ENCODE assay signal across 1 cellular context in the genomic region with DNA sequence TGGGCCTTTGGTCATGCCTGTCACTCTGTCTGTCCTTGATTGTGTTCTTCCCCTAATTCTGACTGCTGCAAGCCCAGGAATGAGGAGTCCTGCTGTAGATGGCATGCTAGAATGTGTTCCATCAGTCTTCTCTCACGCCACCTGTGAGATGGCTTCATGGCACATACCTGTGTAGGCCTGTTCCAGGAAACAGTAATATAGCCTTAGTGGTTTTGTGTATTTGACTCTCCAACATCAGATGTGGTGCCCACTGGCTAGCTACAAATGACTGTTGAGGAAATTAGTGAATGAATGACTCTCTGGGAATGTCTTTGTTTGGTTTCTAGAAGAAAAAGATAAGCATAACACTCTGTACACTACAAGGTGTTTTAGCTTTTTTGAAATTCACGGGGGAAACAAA.
TF ChIP-seq lines count a peak whose summit lies in the region.

No MANE protein-coding gene starts in this region.

TF ChIP-seq in GM23338, 12 proteins besides CTCF, POLR2A, EP300 and RAD21 (continued from another document):
- TF ChIP-seq, protein P1, sequence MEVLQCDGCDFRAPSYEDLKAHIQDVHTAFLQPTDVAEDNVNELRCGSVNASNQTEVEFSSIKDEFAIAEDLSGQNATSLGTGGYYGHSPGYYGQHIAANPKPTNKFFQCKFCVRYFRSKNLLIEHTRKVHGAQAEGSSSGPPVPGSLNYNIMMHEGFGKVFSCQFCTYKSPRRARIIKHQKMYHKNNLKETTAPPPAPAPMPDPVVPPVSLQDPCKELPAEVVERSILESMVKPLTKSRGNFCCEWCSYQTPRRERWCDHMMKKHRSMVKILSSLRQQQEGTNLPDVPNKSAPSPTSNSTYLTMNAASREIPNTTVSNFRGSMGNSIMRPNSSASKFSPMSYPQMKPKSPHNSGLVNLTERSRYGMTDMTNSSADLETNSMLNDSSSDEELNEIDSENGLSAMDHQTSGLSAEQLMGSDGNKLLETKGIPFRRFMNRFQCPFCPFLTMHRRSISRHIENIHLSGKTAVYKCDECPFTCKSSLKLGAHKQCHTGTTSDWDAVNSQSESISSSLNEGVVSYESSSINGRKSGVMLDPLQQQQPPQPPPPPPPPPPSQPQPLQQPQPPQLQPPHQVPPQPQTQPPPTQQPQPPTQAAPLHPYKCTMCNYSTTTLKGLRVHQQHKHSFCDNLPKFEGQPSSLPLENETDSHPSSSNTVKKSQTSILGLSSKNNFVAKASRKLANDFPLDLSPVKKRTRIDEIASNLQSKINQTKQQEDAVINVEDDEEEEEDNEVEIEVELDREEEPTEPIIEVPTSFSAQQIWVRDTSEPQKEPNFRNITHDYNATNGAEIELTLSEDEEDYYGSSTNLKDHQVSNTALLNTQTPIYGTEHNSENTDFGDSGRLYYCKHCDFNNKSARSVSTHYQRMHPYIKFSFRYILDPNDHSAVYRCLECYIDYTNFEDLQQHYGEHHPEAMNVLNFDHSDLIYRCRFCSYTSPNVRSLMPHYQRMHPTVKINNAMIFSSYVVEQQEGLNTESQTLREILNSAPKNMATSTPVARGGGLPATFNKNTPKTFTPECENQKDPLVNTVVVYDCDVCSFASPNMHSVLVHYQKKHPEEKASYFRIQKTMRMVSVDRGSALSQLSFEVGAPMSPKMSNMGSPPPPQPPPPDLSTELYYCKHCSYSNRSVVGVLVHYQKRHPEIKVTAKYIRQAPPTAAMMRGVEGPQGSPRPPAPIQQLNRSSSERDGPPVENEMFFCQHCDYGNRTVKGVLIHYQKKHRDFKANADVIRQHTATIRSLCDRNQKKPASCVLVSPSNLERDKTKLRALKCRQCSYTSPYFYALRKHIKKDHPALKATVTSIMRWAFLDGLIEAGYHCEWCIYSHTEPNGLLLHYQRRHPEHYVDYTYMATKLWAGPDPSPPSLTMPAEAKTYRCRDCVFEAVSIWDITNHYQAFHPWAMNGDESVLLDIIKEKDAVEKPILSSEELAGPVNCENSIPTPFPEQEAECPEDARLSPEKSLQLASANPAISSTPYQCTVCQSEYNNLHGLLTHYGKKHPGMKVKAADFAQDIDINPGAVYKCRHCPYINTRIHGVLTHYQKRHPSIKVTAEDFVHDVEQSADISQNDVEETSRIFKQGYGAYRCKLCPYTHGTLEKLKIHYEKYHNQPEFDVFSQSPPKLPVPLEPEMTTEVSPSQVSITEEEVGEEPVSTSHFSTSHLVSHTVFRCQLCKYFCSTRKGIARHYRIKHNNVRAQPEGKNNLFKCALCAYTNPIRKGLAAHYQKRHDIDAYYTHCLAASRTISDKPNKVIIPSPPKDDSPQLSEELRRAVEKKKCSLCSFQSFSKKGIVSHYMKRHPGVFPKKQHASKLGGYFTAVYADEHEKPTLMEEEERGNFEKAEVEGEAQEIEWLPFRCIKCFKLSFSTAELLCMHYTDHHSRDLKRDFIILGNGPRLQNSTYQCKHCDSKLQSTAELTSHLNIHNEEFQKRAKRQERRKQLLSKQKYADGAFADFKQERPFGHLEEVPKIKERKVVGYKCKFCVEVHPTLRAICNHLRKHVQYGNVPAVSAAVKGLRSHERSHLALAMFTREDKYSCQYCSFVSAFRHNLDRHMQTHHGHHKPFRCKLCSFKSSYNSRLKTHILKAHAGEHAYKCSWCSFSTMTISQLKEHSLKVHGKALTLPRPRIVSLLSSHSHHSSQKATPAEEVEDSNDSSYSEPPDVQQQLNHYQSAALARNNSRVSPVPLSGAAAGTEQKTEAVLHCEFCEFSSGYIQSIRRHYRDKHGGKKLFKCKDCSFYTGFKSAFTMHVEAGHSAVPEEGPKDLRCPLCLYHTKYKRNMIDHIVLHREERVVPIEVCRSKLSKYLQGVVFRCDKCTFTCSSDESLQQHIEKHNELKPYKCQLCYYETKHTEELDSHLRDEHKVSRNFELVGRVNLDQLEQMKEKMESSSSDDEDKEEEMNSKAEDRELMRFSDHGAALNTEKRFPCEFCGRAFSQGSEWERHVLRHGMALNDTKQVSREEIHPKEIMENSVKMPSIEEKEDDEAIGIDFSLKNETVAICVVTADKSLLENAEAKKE (CRISPR knock-in tag; IDR thresholded peaks at IDR 0.05) = no peak
- no peak for TF ChIP-seq NANOG (IDR thresholded peaks at IDR 0.05; ENCODE audit: borderline replicate concordance)
- TF ChIP-seq CREB1 (CRISPR knock-in tag; IDR thresholded peaks at IDR 0.05; ENCODE audit: low read depth) = no peak
- TF ChIP-seq ZNF331 (CRISPR knock-in tag; IDR thresholded peaks at IDR 0.05; ENCODE audit: low read depth) = no peak
- TF ChIP-seq, protein P2, sequence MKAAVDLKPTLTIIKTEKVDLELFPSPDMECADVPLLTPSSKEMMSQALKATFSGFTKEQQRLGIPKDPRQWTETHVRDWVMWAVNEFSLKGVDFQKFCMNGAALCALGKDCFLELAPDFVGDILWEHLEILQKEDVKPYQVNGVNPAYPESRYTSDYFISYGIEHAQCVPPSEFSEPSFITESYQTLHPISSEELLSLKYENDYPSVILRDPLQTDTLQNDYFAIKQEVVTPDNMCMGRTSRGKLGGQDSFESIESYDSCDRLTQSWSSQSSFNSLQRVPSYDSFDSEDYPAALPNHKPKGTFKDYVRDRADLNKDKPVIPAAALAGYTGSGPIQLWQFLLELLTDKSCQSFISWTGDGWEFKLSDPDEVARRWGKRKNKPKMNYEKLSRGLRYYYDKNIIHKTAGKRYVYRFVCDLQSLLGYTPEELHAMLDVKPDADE (IDR thresholded peaks at IDR 0.05) = no peak
- TF ChIP-seq JUNB (IDR thresholded peaks at IDR 0.05; ENCODE audit: unreplicated experiment) = no peak
- TF ChIP-seq POLR2AphosphoS5 (IDR thresholded peaks at IDR 0.05; ENCODE audit: low read depth) = no peak
- TF ChIP-seq, protein P3, sequence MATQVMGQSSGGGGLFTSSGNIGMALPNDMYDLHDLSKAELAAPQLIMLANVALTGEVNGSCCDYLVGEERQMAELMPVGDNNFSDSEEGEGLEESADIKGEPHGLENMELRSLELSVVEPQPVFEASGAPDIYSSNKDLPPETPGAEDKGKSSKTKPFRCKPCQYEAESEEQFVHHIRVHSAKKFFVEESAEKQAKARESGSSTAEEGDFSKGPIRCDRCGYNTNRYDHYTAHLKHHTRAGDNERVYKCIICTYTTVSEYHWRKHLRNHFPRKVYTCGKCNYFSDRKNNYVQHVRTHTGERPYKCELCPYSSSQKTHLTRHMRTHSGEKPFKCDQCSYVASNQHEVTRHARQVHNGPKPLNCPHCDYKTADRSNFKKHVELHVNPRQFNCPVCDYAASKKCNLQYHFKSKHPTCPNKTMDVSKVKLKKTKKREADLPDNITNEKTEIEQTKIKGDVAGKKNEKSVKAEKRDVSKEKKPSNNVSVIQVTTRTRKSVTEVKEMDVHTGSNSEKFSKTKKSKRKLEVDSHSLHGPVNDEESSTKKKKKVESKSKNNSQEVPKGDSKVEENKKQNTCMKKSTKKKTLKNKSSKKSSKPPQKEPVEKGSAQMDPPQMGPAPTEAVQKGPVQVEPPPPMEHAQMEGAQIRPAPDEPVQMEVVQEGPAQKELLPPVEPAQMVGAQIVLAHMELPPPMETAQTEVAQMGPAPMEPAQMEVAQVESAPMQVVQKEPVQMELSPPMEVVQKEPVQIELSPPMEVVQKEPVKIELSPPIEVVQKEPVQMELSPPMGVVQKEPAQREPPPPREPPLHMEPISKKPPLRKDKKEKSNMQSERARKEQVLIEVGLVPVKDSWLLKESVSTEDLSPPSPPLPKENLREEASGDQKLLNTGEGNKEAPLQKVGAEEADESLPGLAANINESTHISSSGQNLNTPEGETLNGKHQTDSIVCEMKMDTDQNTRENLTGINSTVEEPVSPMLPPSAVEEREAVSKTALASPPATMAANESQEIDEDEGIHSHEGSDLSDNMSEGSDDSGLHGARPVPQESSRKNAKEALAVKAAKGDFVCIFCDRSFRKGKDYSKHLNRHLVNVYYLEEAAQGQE (IDR thresholded peaks at IDR 0.05; ENCODE audit: unreplicated experiment) = no peak
